20 cellular contexts compared by ENCODE assay signal in genomic region chrX:41514179-41514578, GRCh38.
"Had no signal": no experiment of that assay in that cellular context is flagged by ENCODE, and none has a peak within 500 bp of the region (broad histone marks: within the 10 kb centered on the region; RNA-seq: fewer than 3 reads in every experiment).

No MANE protein-coding gene starts in this region.

- DNase-seq: activated CD4-positive, alpha-beta T cell treated with anti-CD3 and anti-CD28 coated beads, Interleukin-2, amount 50 U/mL, for 1 hour; activated CD4-positive, CD25-positive, alpha-beta regulatory T cell treated with anti-CD3 and anti-CD28 coated beads, Interleukin-2, amount 50 U/mL, for 72 hours; activated CD8-positive, alpha-beta memory T cell treated with anti-CD3 and anti-CD28 coated beads, Interleukin-2, amount 50 U/mL, for 48 hours; activated naive CD4-positive, alpha-beta T cell treated with anti-CD3 and anti-CD28 coated beads for 36 hours; activated T-cell treated with anti-CD3 and anti-CD28 coated beads, Interleukin-2, amount 50 U/mL, for 4 hours; effector CD4-positive, alpha-beta T cell; lower lobe of right lung; mesendoderm; mucosa of descending colon; naive B cell; ovary; psoas muscle; stimulated activated CD4-positive, alpha-beta T cell treated with anti-CD3 and anti-CD28 coated beads, Interleukin-4, amount 100 ng/mL, for 24 hours had no signal

- H3K4me1 ChIP-seq: lower lobe of right lung, psoas muscle, right atrium auricular region, tibial nerve had no signal

- ATAC-seq: activated T-cell treated with anti-CD3 and anti-CD28 coated beads, Interleukin-2, amount 50 U/mL, for 4 hours; left lobe of liver; lower lobe of right lung; mucosa of descending colon; psoas muscle had no signal

- H3K4me3 Mint-ChIP-seq: activated naive CD4-positive, alpha-beta T cell treated with anti-CD3 and anti-CD28 coated beads for 36 hours; activated T-cell treated with anti-CD3 and anti-CD28 coated beads, Interleukin-2, amount 50 U/mL, for 4 hours; dendritic cell treated with granulocyte-macrophage colony-stimulating factor and Interleukin-4, amounts not matched to agents 40 ng/mL and 50 ng/mL, for 4 days; naive B cell; neural crest cell; stimulated activated naive CD8-positive, alpha-beta T cell treated with anti-CD3 and anti-CD28 coated beads, Interleukin-15, Interleukin-2, amounts not matched to agents 100 ng/mL and 50 ng/mL, for 24 hours had no signal

- H3K4me3 ChIP-seq: lower lobe of right lung, mucosa of descending colon, ovary, psoas muscle, right atrium auricular region, tibial nerve had no signal

- H3K27me3 ChIP-seq: ovary, right atrium auricular region had no signal

- H3K27ac Mint-ChIP-seq: activated naive CD4-positive, alpha-beta T cell treated with anti-CD3 and anti-CD28 coated beads for 36 hours; dendritic cell treated with granulocyte-macrophage colony-stimulating factor and Interleukin-4, amounts not matched to agents 40 ng/mL and 50 ng/mL, for 4 days; stimulated activated naive CD8-positive, alpha-beta T cell treated with anti-CD3 and anti-CD28 coated beads, Interleukin-15, Interleukin-2, amounts not matched to agents 100 ng/mL and 50 ng/mL, for 24 hours had no signal

- H3K27ac ChIP-seq: lower lobe of right lung, ovary, psoas muscle, right atrium auricular region, tibial nerve, VCaP had no signal

- H3K36me3 ChIP-seq: lower lobe of right lung, ovary, right atrium auricular region, tibial nerve had no signal

- H3K36me3 Mint-ChIP-seq: naive B cell had no signal

- H3K9me3 Mint-ChIP-seq: activated naive CD4-positive, alpha-beta T cell treated with anti-CD3 and anti-CD28 coated beads for 36 hours; activated T-cell treated with anti-CD3 and anti-CD28 coated beads, Interleukin-2, amount 50 U/mL, for 4 hours; dendritic cell treated with granulocyte-macrophage colony-stimulating factor and Interleukin-4, amounts not matched to agents 40 ng/mL and 50 ng/mL, for 4 days; naive B cell; neural crest cell; stimulated activated naive CD8-positive, alpha-beta T cell treated with anti-CD3 and anti-CD28 coated beads, Interleukin-15, Interleukin-2, amounts not matched to agents 100 ng/mL and 50 ng/mL, for 24 hours had no signal

- H3K9me3 ChIP-seq: lower lobe of right lung, mucosa of descending colon, ovary, psoas muscle, right atrium auricular region, tibial nerve had no signal

- H3K27me3 Mint-ChIP-seq: dendritic cell treated with granulocyte-macrophage colony-stimulating factor and Interleukin-4, amounts not matched to agents 40 ng/mL and 50 ng/mL, for 4 days; naive B cell; stimulated activated naive CD8-positive, alpha-beta T cell treated with anti-CD3 and anti-CD28 coated beads, Interleukin-15, Interleukin-2, amounts not matched to agents 100 ng/mL and 50 ng/mL, for 24 hours had no signal
